24 cellular contexts compared by ENCODE assay signal in the genomic region with DNA sequence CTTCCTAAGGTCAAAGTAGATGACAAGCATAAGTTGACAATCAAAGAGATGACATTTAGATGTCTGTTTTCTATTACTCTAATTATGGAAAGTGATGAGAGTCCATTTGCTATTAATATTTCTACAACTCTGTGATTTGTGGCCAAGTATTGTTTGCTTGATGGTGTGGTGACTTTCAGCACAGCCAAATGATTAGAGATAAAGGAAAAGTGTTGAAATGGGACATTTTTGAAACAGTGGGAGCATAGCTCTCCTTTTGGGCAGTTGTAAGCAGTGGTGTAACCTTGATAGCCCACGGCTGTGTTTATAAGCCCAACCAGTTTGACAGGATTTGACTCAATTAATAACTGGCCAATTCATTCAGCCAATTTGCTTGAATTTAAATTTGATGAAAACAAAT. TPM values are rescaled to one million over a fixed set of nuclear protein-coding genes. Genes with fewer than 3 reads are reported as not detected.
DNase-seq lines count a peak whose midpoint lies in the region; ATAC-seq, FAIRE-seq and TF ChIP-seq lines count a peak whose summit lies in the region.
"Had no signal": no experiment of that assay in that cellular context is flagged by ENCODE, and none has a peak within 500 bp of the region (broad histone marks: within the 10 kb centered on the region; RNA-seq: fewer than 3 reads in every experiment).

No MANE protein-coding gene starts in this region.

- DNase-seq in Right ventricle myocardium superior (no peak), right atrium auricular region (ENCODE audit: low spot score) (no peak), bronchial epithelial cell (ENCODE audit: low read depth) (peak; percentile 33), trophoblast cell (peak; percentile 33 to 88), NCI-H1417 treated with DMSO at 0.1 percent for 48 hours (lab: John Stamatoyannopoulos, UW) (no peak), CD14-positive monocyte (ENCODE audit: low spot score) (no peak)
- DNase-seq: BE2C; CD4-positive, alpha-beta T cell; COR-L47; DND-41; Kasumi-1; MG63; NCI-H1092 treated with DMSO at 0.1 percent for 48 hours; NCI-H146; NCI-H2029; NCI-H2171; NCI-H345; NCI-H524 had no signal

- no peak overlapping the region for H2BK120ac ChIP-seq in trophoblast cell (ENCODE audit: insufficient read depth, low read length, poor library complexity)

- H3K4me3 ChIP-seq in right atrium auricular region (no peak overlapping the region), KMS-11 (IDR thresholded peaks at IDR 0.05; ENCODE audit: insufficient read depth, low read depth, low read length) (no peak overlapping the region), bronchial epithelial cell (ENCODE audit: low read depth, low read length) (no peak overlapping the region), trophoblast cell (ENCODE audit: low read depth, low read length) (no peak overlapping the region)
- H3K4me3 ChIP-seq: GM12878, MG63 had no signal

- H3K4me2 ChIP-seq in KMS-11 (peak overlapping the region; percentile 83; the same call in 1 of the 2 replicates), trophoblast cell (ENCODE audit: low read length) (no peak overlapping the region)

- H3K36me3 ChIP-seq in right atrium auricular region, result no peaks in the 10 kb centered on the region
- no peaks in the 10 kb centered on the region for H3K36me3 ChIP-seq in KMS-11 (ENCODE audit: insufficient read depth)
- H3K36me3 ChIP-seq in bronchial epithelial cell (ENCODE audit: control insufficient read depth, insufficient read depth, low read length), result no peaks in the 10 kb centered on the region
- no peaks in the 10 kb centered on the region for H3K36me3 ChIP-seq in trophoblast cell (ENCODE audit: control insufficient read depth in 1 of 2, insufficient read depth in 2 of 2, low read length in 2 of 2)
- H3K36me3 ChIP-seq: BE2C, MG63 had no signal

- no peak overlapping the region for H4K8ac ChIP-seq in trophoblast cell (ENCODE audit: low read depth, low read length)

- H3K9ac ChIP-seq in KMS-11, result no peak overlapping the region
- H3K9ac ChIP-seq in trophoblast cell (ENCODE audit: low read length), result no peak overlapping the region

- no peak overlapping the region for H4K12ac ChIP-seq in trophoblast cell (ENCODE audit: low read depth, low read length)

- no peak overlapping the region for H2BK5ac ChIP-seq in trophoblast cell (ENCODE audit: low read depth, low read length, poor library complexity)

- H3K4ac ChIP-seq in trophoblast cell (ENCODE audit: low read depth, low read length), result no peak overlapping the region

- no CpG with 5 or more reads among the region's 1 CpG for WGBS in trophoblast cell (ENCODE audit: extremely low coverage, insufficient coverage, insufficient read length)

- H3K4me1 ChIP-seq in right atrium auricular region (peaks cover 0 to 18% of the 10 kb centered on the region in 2 donors), KMS-11 (ENCODE audit: low read depth, poor library complexity, severe bottlenecking) (peaks cover 24% of the 10 kb centered on the region), trophoblast cell (ENCODE audit: control insufficient read depth in 1 of 2, insufficient read depth in 2 of 2, low read length in 2 of 2) (peaks cover 4 to 5% of the 10 kb centered on the region in 2 experiments)

- H3K79me2 ChIP-seq in KMS-11 (ENCODE audit: insufficient read depth, low read depth), result no peaks in the 10 kb centered on the region
- H3K79me2 ChIP-seq in trophoblast cell (ENCODE audit: control insufficient read depth, insufficient read depth, low read length, poor library complexity), result peaks cover 2% of the 10 kb centered on the region

- no peak overlapping the region for H3K23ac ChIP-seq in trophoblast cell (ENCODE audit: low read length)

- H2AFZ ChIP-seq in KMS-11 (ENCODE audit: low read depth) (no peak overlapping the region), trophoblast cell (ENCODE audit: insufficient read depth, low read length, poor library complexity) (no peak overlapping the region)

- TF ChIP-seq CTCF in right atrium auricular region (IDR thresholded peaks at IDR 0.05) (no peak), KMS-11 (conservative IDR thresholded peaks at IDR 0.05; ENCODE audit: low read depth, low read length) (no peak), bronchial epithelial cell (IDR thresholded peaks at IDR 0.05; ENCODE audit: insufficient read depth, low read length, severe bottlenecking) (no peak), CD14-positive monocyte (IDR thresholded peaks at IDR 0.05) (no peak)

- no peaks in the 10 kb centered on the region for H3K27me3 ChIP-seq in right atrium auricular region
- peaks cover 13% of the 10 kb centered on the region; the same call in 1 of the 2 replicates for H3K27me3 ChIP-seq in KMS-11 (ENCODE audit: insufficient read depth, low read depth)
- no peaks in the 10 kb centered on the region for H3K27me3 ChIP-seq in bronchial epithelial cell (ENCODE audit: control insufficient read depth, insufficient read depth, low read length)
- H3K27me3 ChIP-seq in trophoblast cell (ENCODE audit: insufficient read depth, low read length), result no peaks in the 10 kb centered on the region
- H3K27me3 ChIP-seq: BE2C had no signal

- no peak overlapping the region for H3K4me3 Mint-ChIP-seq in CD14-positive monocyte
- H3K4me3 Mint-ChIP-seq: CD4-positive, alpha-beta T cell had no signal

- H3K79me1 ChIP-seq in trophoblast cell (ENCODE audit: low read length), result peaks cover 3% of the 10 kb centered on the region

- peaks cover 3 to 8% (median 4%) of the 10 kb centered on the region in 3 donors for H3K27me3 Mint-ChIP-seq in CD14-positive monocyte (ENCODE audit: low read depth in 3 of 3)
- H3K27me3 Mint-ChIP-seq: CD4-positive, alpha-beta T cell had no signal

- FAIRE-seq in bronchial epithelial cell (lab: Jason Lieb, UNC), result no peak
- FAIRE-seq: GM12878, GM18507, H54 had no signal

- no peak overlapping the region for H3K27ac Mint-ChIP-seq in CD14-positive monocyte
- H3K27ac Mint-ChIP-seq: CD4-positive, alpha-beta T cell had no signal

- no peak overlapping the region for H2AK5ac ChIP-seq in trophoblast cell (ENCODE audit: low read length)

- H2BK12ac ChIP-seq in trophoblast cell (ENCODE audit: low read length), result no peak overlapping the region

- peaks cover 2 to 3% of the 10 kb centered on the region in 2 donors for H3K36me3 Mint-ChIP-seq in CD14-positive monocyte

- H3K27ac ChIP-seq in right atrium auricular region (no peak overlapping the region), KMS-11 (no peak overlapping the region), trophoblast cell (ENCODE audit: low read depth, low read length) (no peak overlapping the region)
- H3K27ac ChIP-seq: RWPE1 had no signal

- ATAC-seq in Right ventricle myocardium superior (ENCODE audit: poor library complexity) (peak; percentile 82), GM18517 (IDR thresholded peaks at IDR 0.05; ENCODE audit: unreplicated experiment) (no peak)
- ATAC-seq: GM12878 had no signal

- H4K20me1 ChIP-seq in KMS-11 (ENCODE audit: insufficient read depth), result no peaks in the 10 kb centered on the region

- H3K4me1 Mint-ChIP-seq in CD14-positive monocyte, result peaks cover 38% of the 10 kb centered on the region

- H3K18ac ChIP-seq in trophoblast cell (ENCODE audit: low read length), result no peak overlapping the region

- H3K9me3 ChIP-seq in right atrium auricular region (peaks cover 0 to 4% of the 10 kb centered on the region in 2 donors), trophoblast cell (ENCODE audit: insufficient read depth, low read depth, low read length) (no peaks in the 10 kb centered on the region)
- H3K9me3 ChIP-seq: BE2C had no signal

- peaks cover 0 to 6% (median 3%) of the 10 kb centered on the region in 7 donors for H3K9me3 Mint-ChIP-seq in CD14-positive monocyte

- H3K14ac ChIP-seq in trophoblast cell (ENCODE audit: low read length), result no peak overlapping the region

- intact Hi-C loops in Right ventricle myocardium superior (cut with DNase I), result no loop called here
- intact Hi-C loops in CD14-positive monocyte (cut with micrococcal nuclease), result loop anchor here in 1 of 2 donors (10.0 kb wide), 1 partner anchor 1237 kb away; a partner anchor contains a TSS

- H4K91ac ChIP-seq in trophoblast cell (ENCODE audit: low read depth, low read length), result no peak overlapping the region

RNA-seq across cellular contexts. Expression of a gene that starts 31.6 kb away (rescaled TPM):
- total RNA-seq in Right ventricle myocardium superior (1.0 TPM), right atrium auricular region (not detected), bronchial epithelial cell (not detected in 2 replicates)
- polyA plus RNA-seq in trophoblast cell (2013), result 0.21 and 0.23 TPM in 2 replicates
- polyA plus RNA-seq in CD14-positive monocyte, result under 1 TPM in 1 of 2 donors, not detected in 1; 0.09 TPM

Comparison
In these comparisons a context has a peak if more than half of its experiments do, and no peak if none do; other contexts are left out.
1. DNase-seq: peak in bronchial epithelial cell (single experiment) and trophoblast cell (2 of 2); none in Right ventricle myocardium superior (single experiment), right atrium auricular region (single experiment), NCI-H1417 treated with DMSO at 0.1 percent for 48 hours (single experiment) and CD14-positive monocyte (single experiment).